ENCODE assay signal across 24 cellular contexts in genomic region chr15:41411031-41411430, GRCh38.
"Had no signal": no experiment of that assay in that cellular context is flagged by ENCODE, and none has a peak within 500 bp of the region (broad histone marks: within the 10 kb centered on the region; RNA-seq: fewer than 3 reads in every experiment).

No MANE protein-coding gene starts in this region.

- H3K27me3 Mint-ChIP-seq: activated CD4-positive, alpha-beta T cell treated with anti-CD3 and anti-CD28 coated beads, Interleukin-2, amount 10 ng/mL, durations not matched to agents 7 days and 5 days; central memory CD8-positive, alpha-beta T cell; stimulated activated naive CD8-positive, alpha-beta T cell treated with anti-CD3 and anti-CD28 coated beads, Interleukin-15, Interleukin-2, amounts not matched to agents 100 ng/mL and 50 ng/mL, for 24 hours; T-cell had no signal

- H3K27ac ChIP-seq: colonic mucosa, gastrocnemius medialis, prostate gland, right atrium auricular region, testis had no signal

- H3K36me3 Mint-ChIP-seq: mesothelial cell of epicardium, T-cell had no signal

- H3K27ac Mint-ChIP-seq: activated CD4-positive, alpha-beta T cell treated with anti-CD3 and anti-CD28 coated beads, Interleukin-2, amount 10 ng/mL, durations not matched to agents 7 days and 5 days; activated naive CD4-positive, alpha-beta T cell treated with anti-CD3 and anti-CD28 coated beads for 36 hours; endodermal cell; mesothelial cell of epicardium; stimulated activated naive CD8-positive, alpha-beta T cell treated with anti-CD3 and anti-CD28 coated beads, Interleukin-15, Interleukin-2, amounts not matched to agents 100 ng/mL and 50 ng/mL, for 24 hours; T-cell had no signal

- H3K9me3 Mint-ChIP-seq: activated CD4-positive, alpha-beta T cell treated with anti-CD3 and anti-CD28 coated beads, Interleukin-2, amount 10 ng/mL, durations not matched to agents 7 days and 5 days; activated naive CD4-positive, alpha-beta T cell treated with anti-CD3 and anti-CD28 coated beads for 36 hours; activated T-cell treated with anti-CD3 and anti-CD28 coated beads, Interleukin-2, amount 50 U/mL, for 4 hours; brain; central memory CD8-positive, alpha-beta T cell; endodermal cell; mesothelial cell of epicardium; stimulated activated naive CD8-positive, alpha-beta T cell treated with anti-CD3 and anti-CD28 coated beads, Interleukin-15, Interleukin-2, amounts not matched to agents 100 ng/mL and 50 ng/mL, for 24 hours; T-cell had no signal

- H3K27me3 ChIP-seq: colonic mucosa, gastrocnemius medialis, right atrium auricular region, testis, upper lobe of left lung had no signal

- DNase-seq: activated CD4-positive, alpha-beta T cell treated with anti-CD3 and anti-CD28 coated beads, Interleukin-2, amount 10 ng/mL, durations not matched to agents 7 days and 5 days; activated CD8-positive, alpha-beta memory T cell treated with anti-CD3 and anti-CD28 coated beads, Interleukin-2, amount 50 U/mL, for 4 hours; activated naive CD4-positive, alpha-beta T cell treated with anti-CD3 and anti-CD28 coated beads for 36 hours; activated T-cell treated with anti-CD3 and anti-CD28 coated beads, Interleukin-2, amount 50 U/mL, for 4 hours; anterior cingulate cortex; colonic mucosa; endodermal cell; erythroblast; gastrocnemius medialis; head of caudate nucleus; kidney; T-cell; T-helper 9 cell; testis; upper lobe of left lung had no signal

- H3K4me3 Mint-ChIP-seq: activated CD4-positive, alpha-beta T cell treated with anti-CD3 and anti-CD28 coated beads, Interleukin-2, amount 10 ng/mL, durations not matched to agents 7 days and 5 days; activated naive CD4-positive, alpha-beta T cell treated with anti-CD3 and anti-CD28 coated beads for 36 hours; activated T-cell treated with anti-CD3 and anti-CD28 coated beads, Interleukin-2, amount 50 U/mL, for 4 hours; central memory CD8-positive, alpha-beta T cell; endodermal cell; mesothelial cell of epicardium; stimulated activated naive CD8-positive, alpha-beta T cell treated with anti-CD3 and anti-CD28 coated beads, Interleukin-15, Interleukin-2, amounts not matched to agents 100 ng/mL and 50 ng/mL, for 24 hours; T-cell had no signal

- H3K4me1 ChIP-seq: colonic mucosa, prostate gland had no signal

- ATAC-seq: activated T-cell treated with anti-CD3 and anti-CD28 coated beads, Interleukin-2, amount 50 U/mL, for 4 hours; gastrocnemius medialis; left lobe of liver; T-cell had no signal

- H3K4me3 ChIP-seq: colonic mucosa, gastrocnemius medialis, lung, prostate gland, right atrium auricular region, skin epidermis, testis, upper lobe of left lung had no signal

- H3K9me3 ChIP-seq: colonic mucosa, gastrocnemius medialis, prostate gland, right atrium auricular region, testis, upper lobe of left lung had no signal

- H3K36me3 ChIP-seq: colonic mucosa, gastrocnemius medialis, prostate gland, right atrium auricular region, upper lobe of left lung had no signal
